ENCODE assay signal across 8 cellular contexts in the genomic region with DNA sequence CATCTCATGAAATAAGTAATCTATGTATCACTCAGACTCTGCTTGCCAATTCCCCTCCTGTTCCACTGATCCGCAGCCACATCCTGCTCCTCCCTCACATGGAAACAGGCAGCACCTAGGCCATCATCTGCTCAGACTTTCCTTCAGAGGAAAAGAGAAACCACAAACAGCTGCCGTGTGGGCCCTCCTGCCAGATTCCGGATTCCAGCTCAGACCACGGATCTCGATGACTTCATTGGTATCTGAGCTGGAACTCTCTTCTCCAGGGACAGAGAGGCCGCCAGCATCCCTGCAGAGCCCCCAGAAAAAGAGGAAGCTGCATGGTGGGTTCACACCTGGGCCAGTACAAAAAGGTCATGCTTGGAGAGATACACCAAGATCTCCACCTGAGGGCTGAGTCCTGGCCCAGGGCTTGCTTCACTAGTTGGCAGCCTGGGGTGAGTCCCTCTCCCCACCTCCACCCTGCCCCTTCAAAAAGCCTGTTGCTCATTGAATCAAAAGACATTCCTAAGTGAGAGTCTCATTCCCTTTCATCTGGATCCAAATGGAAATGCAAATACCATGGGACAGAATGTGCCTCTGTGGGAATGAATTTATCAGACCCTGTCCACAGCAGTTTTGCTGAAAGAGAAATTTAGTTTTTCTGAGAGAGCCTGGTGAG. TPM values are rescaled to one million over a fixed set of nuclear protein-coding genes. Genes with fewer than 3 reads are reported as not detected.
A peak's percentile ranks its signal among the peaks of the same experiment; 100 is the strongest.
DNase-seq lines count a peak whose midpoint lies in the region; ATAC-seq, FAIRE-seq and TF ChIP-seq lines count a peak whose summit lies in the region.

No MANE protein-coding gene starts in this region.

- H3K27ac ChIP-seq in left lung (peak overlapping the region in 1 of 2 donors; percentile 33), WERI-Rb-1 (no peak overlapping the region)

- peak; percentile 50 for FAIRE-seq in GM12891 (lab: Jason Lieb, UNC)

- TF ChIP-seq CTCF in left lung (IDR thresholded peaks at IDR 0.05) (no peak), WERI-Rb-1 (IDR thresholded peaks at IDR 0.05; ENCODE audit: low read depth, low read length) (no peak)

- no peaks in the 10 kb centered on the region for H3K4me1 ChIP-seq in left lung

- TF ChIP-seq POLR2A in GM12891 (IDR thresholded peaks at IDR 0.05; ENCODE audit: low read depth, low read length), result no peak

- no peaks in the 10 kb centered on the region for H3K27me3 ChIP-seq in MG63
- peaks cover 0 to 24% of the 10 kb centered on the region in 2 donors for H3K27me3 ChIP-seq in left lung
- peaks cover 97% of the 10 kb centered on the region for H3K27me3 ChIP-seq in WERI-Rb-1 (ENCODE audit: insufficient read depth, low read depth, severe bottlenecking)

- intact Hi-C loops in left lung (cut with DNase I), result no loop called here

- peak; percentile 28 for DNase-seq in GM12891 (ENCODE audit: insufficient read length, low spot score)
- DNase-seq in MG63, result peak; percentile 99
- peak; percentile 22 for DNase-seq in activated T-cell treated with anti-CD3 and anti-CD28 coated beads, Interleukin-2, amount 50 U/mL, for 1 hour
- DNase-seq in left lung, result peak in 1 of 2 donors; percentile 61
- DNase-seq in WERI-Rb-1, result no peak
- DNase-seq in NCI-H1048 (lab: John Stamatoyannopoulos, UW), result no peak
- no peak for DNase-seq in HuH-7.5 (ENCODE audit: low spot score)

- no peaks in the 10 kb centered on the region for H3K36me3 ChIP-seq in MG63
- no peaks in the 10 kb centered on the region for H3K36me3 ChIP-seq in left lung
- no peaks in the 10 kb centered on the region for H3K36me3 ChIP-seq in WERI-Rb-1

- H3K9me3 ChIP-seq in MG63, result no peaks in the 10 kb centered on the region
- H3K9me3 ChIP-seq in left lung, result no peaks in the 10 kb centered on the region
- H3K9me3 ChIP-seq in WERI-Rb-1 (ENCODE audit: severe bottlenecking), result peaks cover 6% of the 10 kb centered on the region

- ATAC-seq in left lung (peak; percentile 71), HG03378 (IDR thresholded peaks at IDR 0.05; ENCODE audit: unreplicated experiment) (no peak)

- H3K4me3 ChIP-seq in MG63 (no peak overlapping the region), left lung (no peak overlapping the region), WERI-Rb-1 (ENCODE audit: low read depth, low read length) (no peak overlapping the region)

TF ChIP-seq in GM12891, 5 proteins besides CTCF, POLR2A, EP300 and RAD21:
- TF ChIP-seq POU2F2 (IDR thresholded peaks at IDR 0.05; ENCODE audit: low read depth, low read length) (no peak), SPI1 (IDR thresholded peaks at IDR 0.05; ENCODE audit: low read depth, low read length) (peak; percentile 75)

RNA-seq across cellular contexts. Expression of gene HOXB1, which starts 47.2 kb away (rescaled TPM):
- polyA plus RNA-seq in GM12891 (2012; ENCODE audit: low read depth, missing spikeins), result not detected
- not detected in 2 replicates for total RNA-seq in MG63 (2014; rRNA removed; shearing (Covaris generic); ENCODE audit: low replicate concordance)
- not detected for total RNA-seq in left lung

RNA-seq across cellular contexts. Expression of gene SKAP1, which starts 53.6 kb away (rescaled TPM):
- 52.8 TPM for polyA plus RNA-seq in GM12891 (2012; ENCODE audit: low read depth, missing spikeins)
- not detected in 2 replicates for total RNA-seq in MG63 (2014; rRNA removed; shearing (Covaris generic); ENCODE audit: low replicate concordance)
- 1 to 10 TPM; 1.9 to 3.0 TPM for total RNA-seq in left lung

Comparison
In these comparisons a context has a peak if more than half of its experiments do, and no peak if none do; other contexts are left out.
1. DNase-seq: peak in GM12891 (single experiment), MG63 (single experiment) and activated T-cell treated with anti-CD3 and anti-CD28 coated beads, Interleukin-2, amount 50 U/mL, for 1 hour (single experiment); none in WERI-Rb-1 (single experiment), NCI-H1048 (single experiment) and HuH-7.5 (single experiment).